ENCODE assay signal across 8 cellular contexts in the genomic region with DNA sequence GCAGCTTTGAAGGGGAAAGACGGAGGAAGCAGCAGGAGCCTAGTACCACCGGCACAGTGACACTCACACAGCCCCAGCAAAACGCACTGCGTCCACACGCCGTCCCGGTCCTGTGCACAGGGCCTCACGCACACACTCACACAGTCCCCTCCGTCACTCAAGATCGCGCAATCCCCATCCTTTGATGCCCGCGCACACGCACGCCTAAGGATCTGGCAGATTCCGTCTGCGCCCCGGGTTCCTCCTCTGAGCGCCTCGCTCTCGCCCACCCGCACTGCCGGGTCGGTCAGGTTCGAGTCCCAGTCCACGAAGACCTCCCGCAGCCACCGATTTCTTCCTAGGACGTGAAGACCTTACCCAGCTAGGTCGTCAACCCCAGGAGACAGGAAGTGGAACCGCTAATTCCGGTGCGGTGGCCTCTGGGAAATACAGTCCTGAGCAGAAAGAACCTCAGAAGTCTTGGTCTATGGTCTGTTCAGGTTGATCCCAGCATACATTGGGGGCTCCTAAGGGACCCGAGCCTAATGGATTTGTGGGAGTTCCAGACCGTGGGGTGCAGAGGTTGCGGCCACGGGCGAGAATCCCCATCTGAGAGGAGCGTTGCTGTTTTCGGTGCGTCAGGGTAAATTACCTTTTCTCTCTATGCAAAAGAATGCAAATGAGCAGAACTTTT. TPM values are rescaled to one million over a fixed set of nuclear protein-coding genes. Genes with fewer than 3 reads are reported as not detected.
DNase-seq lines count a peak whose midpoint lies in the region; ATAC-seq, FAIRE-seq and TF ChIP-seq lines count a peak whose summit lies in the region.

A gene (minus strand): TSS at position 400 of the 673 bp plus-strand sequence. CDS start 5,899 bp downstream, outside the sequence.

- H3K4me1 ChIP-seq in astrocyte (ENCODE audit: insufficient read depth, low read length), result peaks cover 6% of the 10 kb centered on the region

- ATAC-seq in HG02623 (IDR thresholded peaks at IDR 0.05; ENCODE audit: unreplicated experiment), result peak; percentile 66
- ATAC-seq in GM19455 (IDR thresholded peaks at IDR 0.05; ENCODE audit: unreplicated experiment), result no peak

- peaks cover 28% of the 10 kb centered on the region for H3K4me1 Mint-ChIP-seq in T-helper 2 cell treated with Interferon-gamma antibody and Interleukin-4, amounts not matched to agents 5 μg/mL and 100 μg/mL, for 36 hours (ENCODE audit: low read depth)
- H3K4me1 Mint-ChIP-seq in astrocyte (ENCODE audit: low read depth, unreplicated experiment), result peaks cover 7% of the 10 kb centered on the region

- H3K36me3 Mint-ChIP-seq in T-helper 2 cell treated with Interferon-gamma antibody and Interleukin-4, amounts not matched to agents 5 μg/mL and 100 μg/mL, for 36 hours (ENCODE audit: low read depth), result peaks cover 33% of the 10 kb centered on the region
- H3K36me3 Mint-ChIP-seq in astrocyte (ENCODE audit: low read depth, unreplicated experiment), result no peaks in the 10 kb centered on the region

- peak within 1 kb of the TSS; percentile 79 for H3K9ac ChIP-seq in astrocyte (ENCODE audit: low read length)

- H3K9me3 Mint-ChIP-seq in T-helper 2 cell treated with Interferon-gamma antibody and Interleukin-4, amounts not matched to agents 5 μg/mL and 100 μg/mL, for 36 hours, result peaks cover 45% of the 10 kb centered on the region
- H3K9me3 Mint-ChIP-seq in astrocyte (ENCODE audit: unreplicated experiment), result peaks cover 13% of the 10 kb centered on the region

- H3K27me3 Mint-ChIP-seq in T-helper 2 cell treated with Interferon-gamma antibody and Interleukin-4, amounts not matched to agents 5 μg/mL and 100 μg/mL, for 36 hours (ENCODE audit: low read depth), result peaks cover 7% of the 10 kb centered on the region
- H3K27me3 Mint-ChIP-seq in astrocyte (ENCODE audit: low read depth, unreplicated experiment), result no peaks in the 10 kb centered on the region

- H3K4me3 ChIP-seq in astrocyte (ENCODE audit: insufficient read depth, low read depth, low read length), result peak within 1 kb of the TSS; percentile 91

- no peak for TF ChIP-seq CTCF in astrocyte (IDR thresholded peaks at IDR 0.05; ENCODE audit: insufficient read depth, low read depth, low read length)

- H3K27ac Mint-ChIP-seq in T-helper 2 cell treated with Interferon-gamma antibody and Interleukin-4, amounts not matched to agents 5 μg/mL and 100 μg/mL, for 36 hours, result peak within 1 kb of the TSS; percentile 92
- peak within 1 kb of the TSS; percentile 80 for H3K27ac Mint-ChIP-seq in astrocyte (ENCODE audit: unreplicated experiment)

- H3K79me2 ChIP-seq in astrocyte (ENCODE audit: insufficient read depth, low read length), result peaks cover 35% of the 10 kb centered on the region

- no peaks in the 10 kb centered on the region for H3K36me3 ChIP-seq in astrocyte (ENCODE audit: insufficient read depth, low read length)

- DNase-seq in GF-D8 (lab: John Stamatoyannopoulos, UW) (peak; percentile 57), NCI-H146 treated with DMSO at 0.1 percent for 48 hours (lab: John Stamatoyannopoulos, UW; ENCODE audit: unreplicated experiment) (peak; percentile 63), astrocyte (ENCODE audit: low read depth) (peak; percentile 45), hypothalamus (lab: John Stamatoyannopoulos, UW) (peak in 50 of 51 donors; percentile 7 to 85 (median 56)), retina (peak; percentile 90)
- peak; percentile 71 for DNase-seq in T-helper 2 cell treated with Interferon-gamma antibody and Interleukin-4, amounts not matched to agents 5 μg/mL and 100 μg/mL, for 36 hours (ENCODE audit: low spot score)

- FAIRE-seq in astrocyte (lab: Jason Lieb, UNC), result peak; percentile 20

- H3K4me2 ChIP-seq in astrocyte (ENCODE audit: low read length), result peak within 1 kb of the TSS; percentile 96

- peak within 1 kb of the TSS; percentile 97 for H2AFZ ChIP-seq in astrocyte (ENCODE audit: low read depth, low read length)

- peak within 1 kb of the TSS; percentile 32 for H3K27ac ChIP-seq in astrocyte (ENCODE audit: low read depth, low read length)

- H3K9me3 ChIP-seq in astrocyte (ENCODE audit: insufficient read depth, low read depth, low read length), result peaks cover 3% of the 10 kb centered on the region

- H4K20me1 ChIP-seq in astrocyte (ENCODE audit: insufficient read depth, low read length), result no peaks in the 10 kb centered on the region

- peak within 1 kb of the TSS; percentile 98 for H3K4me3 Mint-ChIP-seq in T-helper 2 cell treated with Interferon-gamma antibody and Interleukin-4, amounts not matched to agents 5 μg/mL and 100 μg/mL, for 36 hours
- peak within 1 kb of the TSS; percentile 98 for H3K4me3 Mint-ChIP-seq in astrocyte (ENCODE audit: unreplicated experiment)

- H3K27me3 ChIP-seq in astrocyte (ENCODE audit: insufficient read depth, low read length), result no peaks in the 10 kb centered on the region

RNA-seq across cellular contexts. Expression of the gene that starts here (rescaled TPM):
- 12.0 and 13.2 TPM in 2 replicates for total RNA-seq in astrocyte
